In genomic region chr20:184288-184687, GRCh38 we compare ENCODE assay signal across 10 cellular contexts. TPM values are rescaled to one million over a fixed set of nuclear protein-coding genes. Genes with fewer than 3 reads are reported as not detected.
"Had no signal": no experiment of that assay in that cellular context is flagged by ENCODE, and none has a peak within 500 bp of the region (broad histone marks: within the 10 kb centered on the region; RNA-seq: fewer than 3 reads in every experiment).

No MANE protein-coding gene starts in this region.

- H3K27ac ChIP-seq: HL-60, KMS-11 had no signal

- H3K4me3 ChIP-seq: K562 had no signal

- H3K4me2 ChIP-seq: KMS-11 had no signal

- H3K27ac Mint-ChIP-seq: IgD-negative memory B cell had no signal

- DNase-seq: IMR-90, KBM-7, KG1 had no signal

- H3K4me1 Mint-ChIP-seq: IgD-negative memory B cell had no signal

- ATAC-seq: K562 had no signal

- FAIRE-seq: HTR-8/SVneo, K562 had no signal

- H3K4me3 Mint-ChIP-seq: IgD-negative memory B cell had no signal

- H3K9ac ChIP-seq: KMS-11 had no signal

RNA-seq across cellular contexts. Expression of gene DEFB128, which starts 5.2 kb away (rescaled TPM):
- total RNA-seq: HT-29, HT1080, IMR-90, K562 had no signal
- polyA plus RNA-seq: IgD-negative memory B cell, IMR-90, K562 had no signal

RNA-seq across cellular contexts. Expression of gene DEFB127, which starts 27.0 kb away (rescaled TPM):
- total RNA-seq: HT-29, HT1080, IMR-90, K562 had no signal
- polyA plus RNA-seq: IgD-negative memory B cell, IMR-90, K562 had no signal

RNA-seq across cellular contexts. Expression of gene DEFB126, which starts 41.9 kb away (rescaled TPM):
- total RNA-seq: HT-29, HT1080, IMR-90, K562 had no signal
- polyA plus RNA-seq: IgD-negative memory B cell, IMR-90, K562 had no signal

RNA-seq across cellular contexts. Expression of gene DEFB129, which starts 42.8 kb away (rescaled TPM):
- total RNA-seq: HT-29, HT1080, IMR-90, K562 had no signal
- polyA plus RNA-seq: IgD-negative memory B cell, IMR-90, K562 had no signal
